Comparison of ENCODE assay signal across 18 cellular contexts in genomic region chr17:50787106-50787505, GRCh38. TPM values are rescaled to one million over a fixed set of nuclear protein-coding genes. Genes with fewer than 3 reads are reported as not detected.
DNase-seq lines count a peak whose midpoint lies in the region; ATAC-seq, FAIRE-seq and TF ChIP-seq lines count a peak whose summit lies in the region.
"Had no signal": no experiment of that assay in that cellular context is flagged by ENCODE, and none has a peak within 500 bp of the region (broad histone marks: within the 10 kb centered on the region; RNA-seq: fewer than 3 reads in every experiment).

No MANE protein-coding gene starts in this region.

- H3K4me3 ChIP-seq in bronchial epithelial cell (ENCODE audit: low read depth, low read length) (no peak overlapping the region), stomach (no peak overlapping the region)
- H3K4me3 ChIP-seq: esophagus muscularis mucosa, sigmoid colon had no signal

- H3K4me1 ChIP-seq in stomach: peaks cover 8 to 24% (median 13%) of the 10 kb centered on the region in 4 donors

- intact Hi-C loops in stomach (cut with DNase I; ENCODE audit: low total_unique reads) (loop anchor here (5.0 to 10.0 kb wide), 2 partner anchors 55 to 168 kb away; no protein-coding TSS in a partner anchor), left cardiac atrium (cut with DNase I) (loop anchor here (10.0 kb wide), 1 partner anchor 168 kb away; no protein-coding TSS in a partner anchor)

- 75 to 92% (median 83%) methylated on average over 7 of the region's 7 CpGs for WGBS in stomach, 5 donors

- ATAC-seq in left cardiac atrium (no peak), HG03135 (IDR thresholded peaks at IDR 0.05; ENCODE audit: unreplicated experiment) (no peak)
- ATAC-seq: activated naive CD4-positive, alpha-beta T cell treated with anti-CD3 and anti-CD28 coated beads, Interleukin-2, amount 50 U/mL, for 72 hours; left colon; naive thymus-derived CD4-positive, alpha-beta T cell had no signal

- DNase-seq in DMS 273 treated with DMSO at 0.1 percent for 48 hours (lab: John Stamatoyannopoulos, UW): peak; percentile 75
- DNase-seq in NCI-H446 (lab: John Stamatoyannopoulos, UW): peak; percentile 77 to 91
- peak; percentile 85 for DNase-seq in bronchial epithelial cell (ENCODE audit: low read depth)
- DNase-seq in myocyte (ENCODE audit: low read depth): peak; percentile 19
- DNase-seq in stomach: no peak
- no peak for DNase-seq in left cardiac atrium
- DNase-seq in RCC 7860 (ENCODE audit: low spot score): no peak
- DNase-seq: COR-L47; left colon; naive thymus-derived CD4-positive, alpha-beta T cell; NCI-H1417; sigmoid colon had no signal

- TF ChIP-seq POLR2A in stomach (IDR thresholded peaks at IDR 0.05): no peak

- no peaks in the 10 kb centered on the region for H3K36me3 ChIP-seq in bronchial epithelial cell (ENCODE audit: control insufficient read depth, insufficient read depth, low read length)
- no peaks in the 10 kb centered on the region for H3K36me3 ChIP-seq in stomach
- H3K36me3 ChIP-seq: esophagus muscularis mucosa, sigmoid colon had no signal

- H3K9me3 ChIP-seq in stomach: no peaks in the 10 kb centered on the region
- H3K9me3 ChIP-seq: esophagus muscularis mucosa, sigmoid colon had no signal

- no peak for TF ChIP-seq EP300 in stomach (IDR thresholded peaks at IDR 0.05)

- TF ChIP-seq CTCF in bronchial epithelial cell (IDR thresholded peaks at IDR 0.05; ENCODE audit: insufficient read depth, low read length, severe bottlenecking) (no peak), stomach (IDR thresholded peaks at IDR 0.05) (no peak)

- H3K27me3 ChIP-seq in bronchial epithelial cell (ENCODE audit: control insufficient read depth, insufficient read depth, low read length) (no peaks in the 10 kb centered on the region), stomach (no peaks in the 10 kb centered on the region)
- H3K27me3 ChIP-seq: esophagus muscularis mucosa had no signal

- FAIRE-seq in bronchial epithelial cell (lab: Jason Lieb, UNC): no peak
- FAIRE-seq in RCC 7860 (lab: Jason Lieb, UNC): no peak
- FAIRE-seq: GM18507 had no signal

- no peak overlapping the region for H3K27ac ChIP-seq in stomach

RNA-seq across cellular contexts. Expression of gene ANKRD40CL, which starts 19.8 kb away (rescaled TPM):
- total RNA-seq in bronchial epithelial cell (not detected in 2 replicates), myocyte (not detected in 2 replicates), stomach (10 to 100 TPM in 1 of 5 donors, 1 to 10 TPM in 2, not detected in 2; 1.4 to 19.4 (median 2.8) TPM), left cardiac atrium (not detected)
- not detected for polyA plus RNA-seq in myocyte (2012)
- polyA plus RNA-seq in stomach: 1 to 10 TPM in 1 of 3 donors, under 1 TPM in 1, not detected in 1; 0.40 to 7.0 TPM
- total RNA-seq: activated naive CD4-positive, alpha-beta T cell treated with anti-CD3 and anti-CD28 coated beads, Interleukin-2, amount 50 U/mL, for 72 hours; naive thymus-derived CD4-positive, alpha-beta T cell; sigmoid colon; T-helper 1 cell treated with Interleukin-12 subunit alpha and Interleukin-12 subunit beta and Interleukin-4 antibody, amounts not matched to agents 30 ng/mL and 1 ng/mL, for 36 hours had no signal
- polyA plus RNA-seq: IgD-negative memory B cell; naive thymus-derived CD4-positive, alpha-beta T cell had no signal

RNA-seq across cellular contexts. Expression of gene WFIKKN2, which starts 48.3 kb away (rescaled TPM):
- not detected in 2 replicates for total RNA-seq in bronchial epithelial cell
- total RNA-seq in myocyte: 0.26 and 0.43 TPM in 2 replicates
- polyA plus RNA-seq in myocyte (2012): 0.32 TPM
- under 1 TPM in 1 of 5 donors, not detected in 4; 0.37 TPM for total RNA-seq in stomach
- under 1 TPM; 0.05 to 0.46 (median 0.06) TPM for polyA plus RNA-seq in stomach
- total RNA-seq in left cardiac atrium: under 1 TPM; 0.15 to 0.50 TPM
- total RNA-seq: activated naive CD4-positive, alpha-beta T cell treated with anti-CD3 and anti-CD28 coated beads, Interleukin-2, amount 50 U/mL, for 72 hours; naive thymus-derived CD4-positive, alpha-beta T cell; T-helper 1 cell treated with Interleukin-12 subunit alpha and Interleukin-12 subunit beta and Interleukin-4 antibody, amounts not matched to agents 30 ng/mL and 1 ng/mL, for 36 hours had no signal
- polyA plus RNA-seq: IgD-negative memory B cell; naive thymus-derived CD4-positive, alpha-beta T cell had no signal

Comparison
In these comparisons a context has a peak if more than half of its experiments do, and no peak if none do; other contexts are left out.
1. DNase-seq: peak in DMS 273 treated with DMSO at 0.1 percent for 48 hours (single experiment), NCI-H446 (2 of 2), bronchial epithelial cell (single experiment) and myocyte (single experiment); none in stomach (single experiment), left cardiac atrium (single experiment) and RCC 7860 (single experiment).